Comparison of ENCODE assay signal across 16 cellular contexts in genomic region chr6:159092631-159093030, GRCh38. TPM values are rescaled to one million over a fixed set of nuclear protein-coding genes. Genes with fewer than 3 reads are reported as not detected.
A peak's percentile ranks its signal among the peaks of the same experiment; 100 is the strongest.
DNase-seq lines count a peak whose midpoint lies in the region; ATAC-seq and TF ChIP-seq lines count a peak whose summit lies in the region.
"Had no signal": no experiment of that assay in that cellular context is flagged by ENCODE, and none has a peak within 500 bp of the region (broad histone marks: within the 10 kb centered on the region; RNA-seq: fewer than 3 reads in every experiment).

No MANE protein-coding gene starts in this region.

- no peaks in the 10 kb centered on the region for H3K79me2 ChIP-seq in OCI-LY7 (ENCODE audit: insufficient read depth, low read depth, low read length)

- TF ChIP-seq CTCF in OCI-LY7 (conservative IDR thresholded peaks at IDR 0.05; ENCODE audit: low read length) = no peak
- no peak for TF ChIP-seq CTCF in epithelial cell of esophagus (IDR thresholded peaks at IDR 0.05; ENCODE audit: insufficient read depth, low read depth, low read length, missing control alignments)

- H3K27ac Mint-ChIP-seq in activated naive CD4-positive, alpha-beta T cell treated with anti-CD3 and anti-CD28 coated beads, Interleukin-2, amount 50 U/mL, for 24 hours = peak overlapping the region; percentile 83
- peak overlapping the region; percentile 34 to 80 for H3K27ac Mint-ChIP-seq in stimulated activated naive CD8-positive, alpha-beta T cell treated with anti-CD3 and anti-CD28 coated beads, Interleukin-15, amount 100 ng/mL, for 72 hours
- H3K27ac Mint-ChIP-seq: GM23338 had no signal

- H3K4me1 ChIP-seq in OCI-LY7 (ENCODE audit: insufficient read depth, low read length, poor library complexity, severe bottlenecking) = peaks cover 49% of the 10 kb centered on the region

- POLR2A ChIA-PET in OCI-LY7 (lab: Charles Lee) = interaction anchor here (0.6 to 3.1 kb wide), 3 partner anchors 11 to 53 kb away, joined by 4 to 29 read pairs (median 4); no protein-coding TSS in a partner anchor

- H4K20me1 ChIP-seq in OCI-LY7 (ENCODE audit: insufficient read depth, low read length) = no peaks in the 10 kb centered on the region

- intact Hi-C loops in OCI-LY7 (cut with micrococcal nuclease; ENCODE audit: unreplicated experiment) = no loop called here

- no TSS peak for BruUV-seq in OCI-LY7 (replicated peaks; lab: Mats Ljungman, UMichigan)

- no peak for ATAC-seq in stimulated activated naive CD8-positive, alpha-beta T cell treated with anti-CD3 and anti-CD28 coated beads, Interleukin-15, amount 100 ng/mL, for 72 hours
- ATAC-seq in GM18517 (IDR thresholded peaks at IDR 0.05; ENCODE audit: unreplicated experiment) (no peak), HG03039 (IDR thresholded peaks at IDR 0.05; ENCODE audit: unreplicated experiment) (no peak), HG03045 (IDR thresholded peaks at IDR 0.05; ENCODE audit: unreplicated experiment) (no peak)
- ATAC-seq: GM23338, Right ventricle myocardium inferior had no signal

- peaks cover 70% of the 10 kb centered on the region for H3K4me1 Mint-ChIP-seq in activated naive CD4-positive, alpha-beta T cell treated with anti-CD3 and anti-CD28 coated beads, Interleukin-2, amount 50 U/mL, for 24 hours
- H3K4me1 Mint-ChIP-seq in stimulated activated naive CD8-positive, alpha-beta T cell treated with anti-CD3 and anti-CD28 coated beads, Interleukin-15, amount 100 ng/mL, for 72 hours = peaks cover 81% of the 10 kb centered on the region

- no peaks in the 10 kb centered on the region for H3K9me2 ChIP-seq in OCI-LY7 (ENCODE audit: insufficient read depth, low read length)

- no peaks in the 10 kb centered on the region for H3K9me3 ChIP-seq in OCI-LY7 (ENCODE audit: low read length)

- no peaks in the 10 kb centered on the region for H3K9me3 Mint-ChIP-seq in activated naive CD4-positive, alpha-beta T cell treated with anti-CD3 and anti-CD28 coated beads, Interleukin-2, amount 50 U/mL, for 24 hours
- H3K9me3 Mint-ChIP-seq in stimulated activated naive CD8-positive, alpha-beta T cell treated with anti-CD3 and anti-CD28 coated beads, Interleukin-15, amount 100 ng/mL, for 72 hours = peaks cover 0 to 7% of the 10 kb centered on the region in 2 donors
- H3K9me3 Mint-ChIP-seq: GM23338 had no signal

- CTCF ChIA-PET in OCI-LY7 (lab: Charles Lee; ENCODE audit: unreplicated experiment) = interaction anchor here (1.6 kb wide), 1 partner anchor 11 kb away, joined by 4 read pairs; no protein-coding TSS in a partner anchor

- no peak overlapping the region for H3K4me2 ChIP-seq in OCI-LY7 (ENCODE audit: low read length)
- H3K4me2 ChIP-seq: GM23338 had no signal

- H3K27me3 Mint-ChIP-seq in activated naive CD4-positive, alpha-beta T cell treated with anti-CD3 and anti-CD28 coated beads, Interleukin-2, amount 50 U/mL, for 24 hours = no peaks in the 10 kb centered on the region
- no peaks in the 10 kb centered on the region for H3K27me3 Mint-ChIP-seq in stimulated activated naive CD8-positive, alpha-beta T cell treated with anti-CD3 and anti-CD28 coated beads, Interleukin-15, amount 100 ng/mL, for 72 hours

- H3K4me3 Mint-ChIP-seq in activated naive CD4-positive, alpha-beta T cell treated with anti-CD3 and anti-CD28 coated beads, Interleukin-2, amount 50 U/mL, for 24 hours = no peak overlapping the region
- no peak overlapping the region for H3K4me3 Mint-ChIP-seq in stimulated activated naive CD8-positive, alpha-beta T cell treated with anti-CD3 and anti-CD28 coated beads, Interleukin-15, amount 100 ng/mL, for 72 hours
- H3K4me3 Mint-ChIP-seq: GM23338 had no signal

- H3K36me3 ChIP-seq in OCI-LY7 (ENCODE audit: insufficient read depth, low read length) = no peaks in the 10 kb centered on the region

- DNase-seq in activated naive CD4-positive, alpha-beta T cell treated with anti-CD3 and anti-CD28 coated beads, Interleukin-2, amount 50 U/mL, for 16 hours = no peak
- DNase-seq in OCI-LY7 (ENCODE audit: low spot score) (no peak), epithelial cell of esophagus (ENCODE audit: low read depth) (peak; percentile 33)
- DNase-seq in stimulated activated naive CD8-positive, alpha-beta T cell treated with anti-CD3 and anti-CD28 coated beads, Interleukin-15, amount 100 ng/mL, for 72 hours = no peak
- DNase-seq: ACHN, amygdala, mesendoderm, NCI-H1105 treated with DMSO at 0.1 percent for 48 hours, retina had no signal

- H2AFZ ChIP-seq in OCI-LY7 (ENCODE audit: low read length) = peak overlapping the region; percentile 20; the same call in 1 of the 2 replicates

- no peak overlapping the region for H3K27ac ChIP-seq in OCI-LY7 (ENCODE audit: low read depth, low read length, poor library complexity, severe bottlenecking)

- H3K4me3 ChIP-seq in OCI-LY7 (ENCODE audit: low read depth, low read length, poor library complexity, severe bottlenecking) = no peak overlapping the region
- no peak overlapping the region for H3K4me3 ChIP-seq in epithelial cell of esophagus (ENCODE audit: low read length)
- H3K4me3 ChIP-seq: GM23338 had no signal

- H3K36me3 Mint-ChIP-seq in activated naive CD4-positive, alpha-beta T cell treated with anti-CD3 and anti-CD28 coated beads, Interleukin-2, amount 50 U/mL, for 24 hours = no peaks in the 10 kb centered on the region

RNA-seq across cellular contexts. Expression of gene TAGAP, which starts 47.8 kb away (rescaled TPM):
- 25.4 and 30.7 TPM in 2 replicates for total RNA-seq in OCI-LY7 (2014; rRNA removed; shearing (Covaris generic))
- total RNA-seq in OCI-LY7 (2022) = 22.7 and 23.6 TPM in 2 replicates
- total RNA-seq: chondrocyte, GM23338 had no signal
